Comparison of ENCODE assay signal across 16 cellular contexts in the genomic region with DNA sequence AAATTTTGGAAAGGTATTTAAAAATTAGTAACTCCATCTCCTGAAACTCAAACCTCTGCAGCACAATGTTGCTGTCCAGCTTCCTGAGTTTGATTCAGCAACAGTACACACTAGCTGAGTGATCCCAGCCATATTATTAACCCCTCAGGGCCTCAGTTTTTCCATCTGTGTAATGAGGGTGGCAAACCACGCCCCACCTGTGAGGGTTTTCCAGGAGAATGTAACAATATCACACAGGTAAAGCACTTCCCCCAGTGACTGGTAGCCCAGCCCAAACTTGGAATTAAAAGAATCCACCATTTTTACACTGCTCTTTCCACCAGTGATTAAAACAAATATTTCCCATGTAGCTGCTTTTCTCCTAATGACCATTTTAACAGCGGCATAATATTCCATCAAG.
DNase-seq lines count a peak whose midpoint lies in the region; ATAC-seq and TF ChIP-seq lines count a peak whose summit lies in the region.
"Had no signal": no experiment of that assay in that cellular context is flagged by ENCODE, and none has a peak within 500 bp of the region (broad histone marks: within the 10 kb centered on the region; RNA-seq: fewer than 3 reads in every experiment).

No MANE protein-coding gene starts in this region.

- no peak for TF ChIP-seq POLR2A in esophagus muscularis mucosa (IDR thresholded peaks at IDR 0.05; ENCODE audit: low read depth)

- DNase-seq in left ventricle myocardium inferior (no peak), Right ventricle myocardium superior (no peak), esophagus muscularis mucosa (ENCODE audit: extremely low spot score) (no peak), aorta (no peak), SHP77 treated with DMSO at 0.1 percent for 48 hours (lab: John Stamatoyannopoulos, UW) (no peak), MV-4-11 (lab: John Stamatoyannopoulos, UW) (no peak)
- DNase-seq: CD8-positive, alpha-beta T cell; DMS79 treated with DMSO at 0.1 percent for 48 hours; GM23248; NCI-H1048; NCI-H146; NCI-H2081; NCI-H510A treated with DMSO at 0.1 percent for 48 hours had no signal

- H3K4me3 ChIP-seq in left ventricle myocardium inferior (no peak overlapping the region), esophagus muscularis mucosa (no peak overlapping the region), rectal smooth muscle tissue (ENCODE audit: low read length) (no peak overlapping the region), aorta (ENCODE audit: low read length in 2 of 2) (no peak overlapping the region)
- H3K4me3 ChIP-seq: GM23248, K562 had no signal

- H3K27me3 ChIP-seq in left ventricle myocardium inferior (ENCODE audit: low read depth), result no peaks in the 10 kb centered on the region
- no peaks in the 10 kb centered on the region for H3K27me3 ChIP-seq in esophagus muscularis mucosa
- H3K27me3 ChIP-seq in rectal smooth muscle tissue (ENCODE audit: control insufficient read depth, insufficient read depth, low read length), result no peaks in the 10 kb centered on the region
- H3K27me3 ChIP-seq in aorta (ENCODE audit: control insufficient read depth in 1 of 2, insufficient read depth in 2 of 2, low read length in 1 of 2), result no peaks in the 10 kb centered on the region

- intact Hi-C loops in left ventricle myocardium inferior (cut with micrococcal nuclease) (loop anchor here (10.0 kb wide), 1 partner anchor 116 kb away; no protein-coding TSS in a partner anchor), Right ventricle myocardium superior (cut with DNase I) (no loop called here), esophagus muscularis mucosa (cut with DNase I) (no loop called here), aorta (cut with DNase I) (no loop called here)

- no peak for TF ChIP-seq EP300 in esophagus muscularis mucosa (IDR thresholded peaks at IDR 0.05)

- ATAC-seq in Right ventricle myocardium superior (ENCODE audit: poor library complexity), result no peak
- ATAC-seq in aorta (ENCODE audit: low FRiP score), result no peak
- ATAC-seq in GM21529 (IDR thresholded peaks at IDR 0.05; ENCODE audit: unreplicated experiment), result no peak
- ATAC-seq: CD8-positive, alpha-beta T cell; K562 had no signal

- H3K9me3 ChIP-seq in left ventricle myocardium inferior (replicated peaks) (no peaks in the 10 kb centered on the region), esophagus muscularis mucosa (no peaks in the 10 kb centered on the region), aorta (ENCODE audit: control insufficient read depth, low read length) (no peaks in the 10 kb centered on the region)

- peaks cover 100% of the 10 kb centered on the region for H3K4me1 ChIP-seq in left ventricle myocardium inferior
- peaks cover 92 to 100% (median 100%) of the 10 kb centered on the region in 4 donors for H3K4me1 ChIP-seq in esophagus muscularis mucosa
- H3K4me1 ChIP-seq in rectal smooth muscle tissue (ENCODE audit: control insufficient read depth, insufficient read depth, low read length), result peaks cover 65% of the 10 kb centered on the region
- H3K4me1 ChIP-seq in aorta (ENCODE audit: control insufficient read depth in 1 of 2, insufficient read depth in 2 of 2, low read length in 2 of 2), result peaks cover 0 to 3% of the 10 kb centered on the region in 2 donors

- TF ChIP-seq CTCF in left ventricle myocardium inferior (IDR thresholded peaks at IDR 0.05; ENCODE audit: borderline replicate concordance), result no peak
- TF ChIP-seq CTCF in esophagus muscularis mucosa (IDR thresholded peaks at IDR 0.05), result no peak

- H3K9ac ChIP-seq in rectal smooth muscle tissue (ENCODE audit: low read length), result no peak overlapping the region
- H3K9ac ChIP-seq: GM23248 had no signal

- H3K36me3 ChIP-seq in left ventricle myocardium inferior, result peaks cover 13% of the 10 kb centered on the region
- H3K36me3 ChIP-seq in esophagus muscularis mucosa, result peaks cover 9 to 54% (median 31%) of the 10 kb centered on the region in 4 donors
- H3K36me3 ChIP-seq in rectal smooth muscle tissue (ENCODE audit: control insufficient read depth, insufficient read depth, low read length), result peaks cover 10% of the 10 kb centered on the region
- peaks cover 0 to 9% of the 10 kb centered on the region in 2 donors for H3K36me3 ChIP-seq in aorta (ENCODE audit: control insufficient read depth in 1 of 2, insufficient read depth in 2 of 2, low read length in 1 of 2)

- 91% methylated on average over 2 of the region's 2 CpGs for whole genome bisulfite sequencing in esophagus muscularis mucosa
- 92 to 96% methylated on average over 2 of the region's 2 CpGs for WGBS in aorta, 2 donors

- H3K27ac ChIP-seq in left ventricle myocardium inferior (replicated peaks) (peak overlapping the region; percentile 92), esophagus muscularis mucosa (replicated peaks in 1 of 4) (peak overlapping the region; percentile 85 to 97 (median 94)), rectal smooth muscle tissue (ENCODE audit: low read depth, low read length) (peak overlapping the region; percentile 75), aorta (ENCODE audit: low read depth in 1 of 2, low read length in 2 of 2) (peak overlapping the region; percentile 37 to 38)
- H3K27ac ChIP-seq: GM23248 had no signal

Comparison
In these comparisons a context has a peak if more than half of its experiments do, and no peak if none do; other contexts are left out.
1. H3K27ac ChIP-seq: peak in every context shown above with its lines; median percentile 94 in esophagus muscularis mucosa; 92 in left ventricle myocardium inferior; 75 in rectal smooth muscle tissue; 38 in aorta.